In genomic region chr1:59414406-59415133, GRCh38 we compare ENCODE assay signal across 14 cellular contexts.
A peak's percentile ranks its signal among the peaks of the same experiment; 100 is the strongest.
DNase-seq lines count a peak whose midpoint lies in the region; ATAC-seq and TF ChIP-seq lines count a peak whose summit lies in the region.
"Had no signal": no experiment of that assay in that cellular context is flagged by ENCODE, and none has a peak within 500 bp of the region (broad histone marks: within the 10 kb centered on the region; RNA-seq: fewer than 3 reads in every experiment).

No MANE protein-coding gene starts in this region.

- TF ChIP-seq POLR2A in IMR-90 (IDR thresholded peaks at IDR 0.05; ENCODE audit: low read depth, low read length) = no peak

- H3K4me3 ChIP-seq in IMR-90 (ENCODE audit: insufficient read depth, low read depth, low read length) = no peak overlapping the region
- no peak overlapping the region for H3K4me3 ChIP-seq in MG63
- H3K4me3 ChIP-seq in coronary artery = no peak overlapping the region
- H3K4me3 ChIP-seq: right lobe of liver had no signal

- H3K23ac ChIP-seq in IMR-90 (ENCODE audit: low read depth, low read length) = no peak overlapping the region

- POLR2A ChIA-PET in IMR-90 (lab: Charles Lee; ENCODE audit: unreplicated experiment) = no interaction called here

- no peaks in the 10 kb centered on the region for H3K36me3 ChIP-seq in IMR-90 (ENCODE audit: control insufficient read depth, insufficient read depth, low read length)
- no peaks in the 10 kb centered on the region for H3K36me3 ChIP-seq in MG63
- H3K36me3 ChIP-seq: right lobe of liver had no signal

- peak overlapping the region in 2 of 3 experiments; percentile 6 to 25 for H3K27ac Mint-ChIP-seq in nephron
- H3K27ac Mint-ChIP-seq: CD8-positive, alpha-beta T cell had no signal

- peaks cover 27% of the 10 kb centered on the region for H3K4me1 Mint-ChIP-seq in nephron

- no peak overlapping the region for H4K91ac ChIP-seq in IMR-90 (ENCODE audit: insufficient read depth, low read depth, low read length)

- H3K4me2 ChIP-seq in IMR-90 (ENCODE audit: low read depth, low read length) = no peak overlapping the region

- TF ChIP-seq CTCF in IMR-90 (conservative IDR thresholded peaks at IDR 0.05; ENCODE audit: low read depth, low read length) (no peak), nephron (IDR thresholded peaks at IDR 0.05; ENCODE audit: unreplicated experiment in 3 of 3) (no peak), coronary artery (IDR thresholded peaks at IDR 0.05) (no peak)

- no peak overlapping the region for H4K5ac ChIP-seq in IMR-90 (ENCODE audit: low read depth, low read length)

- H2AFZ ChIP-seq in IMR-90 (replicated peaks; ENCODE audit: low read length, poor library complexity) = no peak overlapping the region

- H3K27ac ChIP-seq in IMR-90 (ENCODE audit: insufficient read depth, low read length) (no peak overlapping the region), coronary artery (no peak overlapping the region)
- H3K27ac ChIP-seq: right lobe of liver had no signal

- 100% methylated on average over 1 of the region's 6 CpGs; no CpG with 5 or more reads in 1 of the 2 experiments for WGBS in IMR-90 (ENCODE audit: extremely low coverage in 2 of 2, insufficient read length in 1 of 2), 2 experiments

- H3K9me1 ChIP-seq in IMR-90 (ENCODE audit: insufficient read depth, low read length) = 0 out of 2 replicates have a peak, but pooled peaks cover 3% of the 10 kb centered on the region

- H3K18ac ChIP-seq in IMR-90 (ENCODE audit: low read depth, low read length) = no peak overlapping the region

- intact Hi-C loops in IMR-90 (cut with micrococcal nuclease) = no loop called here

- no peak overlapping the region for H3K4me3 Mint-ChIP-seq in nephron
- H3K4me3 Mint-ChIP-seq: brain; CD8-positive, alpha-beta T cell had no signal

- peaks cover 3% of the 10 kb centered on the region for H3K27me3 Mint-ChIP-seq in nephron (ENCODE audit: low read depth)

- H2AK9ac ChIP-seq in IMR-90 (replicated peaks; ENCODE audit: low read depth, low read length, poor library complexity) = no peak overlapping the region

- H3K4ac ChIP-seq in IMR-90 (ENCODE audit: low read depth, low read length) = no peak overlapping the region

- H3K36me3 Mint-ChIP-seq in nephron (ENCODE audit: low read depth) = no peaks in the 10 kb centered on the region
- H3K36me3 Mint-ChIP-seq: brain; CD8-positive, alpha-beta T cell had no signal

- H3K4me1 ChIP-seq in IMR-90 (ENCODE audit: control insufficient read depth, insufficient read depth, low read length) = peaks cover 2% of the 10 kb centered on the region; the same call in 1 of the 2 replicates

- H3K9ac ChIP-seq in IMR-90 (ENCODE audit: low read depth, low read length) = no peak overlapping the region

- TF ChIP-seq RAD21 in IMR-90 (IDR thresholded peaks at IDR 0.05; ENCODE audit: low read length) = no peak

- BruUV-seq in IMR-90 (replicated peaks; lab: Mats Ljungman, UMichigan) = no TSS peak

- H3K79me1 ChIP-seq in IMR-90 (ENCODE audit: low read depth in 1 of 2, low read length in 2 of 2) = no peaks in the 10 kb centered on the region

- H3K14ac ChIP-seq in IMR-90 (replicated peaks; ENCODE audit: low read depth, low read length) = 0 out of 2 replicates have a peak overlapping the region, but pooled peaks have one; percentile 11

- no peak overlapping the region for H2BK120ac ChIP-seq in IMR-90 (ENCODE audit: low read depth, low read length)

- dilution Hi-C loops in IMR-90 (cut with HindIII; ENCODE audit: low sequenced_read_pairs, unreplicated experiment) = no loop called here

- no peaks in the 10 kb centered on the region for H3K9me3 Mint-ChIP-seq in nephron
- H3K9me3 Mint-ChIP-seq: CD8-positive, alpha-beta T cell had no signal

- CTCF ChIA-PET in IMR-90 (lab: Yijun Ruan, JAX) = no interaction called here

- ATAC-seq in IMR-90 (ENCODE audit: low read depth) (no peak), HG02798 (IDR thresholded peaks at IDR 0.05; ENCODE audit: poor library complexity, unreplicated experiment) (no peak)
- ATAC-seq: CD8-positive, alpha-beta T cell; right lobe of liver had no signal

- H3K27me3 ChIP-seq in IMR-90 (ENCODE audit: control insufficient read depth, insufficient read depth, low read length) = no peaks in the 10 kb centered on the region
- H3K27me3 ChIP-seq in MG63 = no peaks in the 10 kb centered on the region
- H3K27me3 ChIP-seq: right lobe of liver had no signal

- no peak overlapping the region for H3K56ac ChIP-seq in IMR-90 (ENCODE audit: extremely low read depth, insufficient read depth, low read length)

- no peak overlapping the region for H2BK5ac ChIP-seq in IMR-90 (ENCODE audit: low read depth, low read length, poor library complexity, severe bottlenecking)

- H3K9me3 ChIP-seq in IMR-90 (ENCODE audit: control insufficient read depth, insufficient read depth, low read length) = no peaks in the 10 kb centered on the region
- no peaks in the 10 kb centered on the region for H3K9me3 ChIP-seq in MG63
- H3K9me3 ChIP-seq: right lobe of liver had no signal

- H4K8ac ChIP-seq in IMR-90 (ENCODE audit: low read depth in 2 of 2, low read length in 2 of 2) = no peak overlapping the region

- H4K20me1 ChIP-seq in IMR-90 (ENCODE audit: insufficient read depth, low read length) = no peaks in the 10 kb centered on the region

- H2BK15ac ChIP-seq in IMR-90 (ENCODE audit: low read depth, low read length) = no peak overlapping the region

- in situ Hi-C loops in IMR-90 (cut with MboI; ENCODE audit: low sequenced_read_pairs) = no loop called here

- DNase-seq in DMS 273 (lab: John Stamatoyannopoulos, UW; ENCODE audit: unreplicated experiment) (peak; percentile 84), IMR-90 (peak; percentile 35), amniotic epithelial cell (ENCODE audit: low read depth) (peak; percentile 94), MG63 (no peak), coronary artery (ENCODE audit: low spot score) (no peak)
- DNase-seq: activated gamma-delta T cell; CD8-positive, alpha-beta T cell; kidney glomerular epithelial cell; NCI-H1105; NCI-H526 had no signal

- no peak overlapping the region for H2BK20ac ChIP-seq in IMR-90 (ENCODE audit: low read depth, low read length)

- no peak overlapping the region for H2AK5ac ChIP-seq in IMR-90 (ENCODE audit: low read depth, low read length)

TF ChIP-seq in IMR-90, 13 proteins besides CTCF, POLR2A, EP300 and RAD21:
- TF ChIP-seq CEBPB (IDR thresholded peaks at IDR 0.05; ENCODE audit: low read depth, low read length) (no peak), MAZ (IDR thresholded peaks at IDR 0.05; ENCODE audit: borderline replicate concordance, low read depth, low read length) (no peak), USF2 (IDR thresholded peaks at IDR 0.05; ENCODE audit: low read depth, low read length) (no peak), CHD1 (IDR thresholded peaks at IDR 0.05; ENCODE audit: low read depth, low read length) (no peak), MAFK (IDR thresholded peaks at IDR 0.05; ENCODE audit: low read depth, low read length) (no peak), RFX5 (IDR thresholded peaks at IDR 0.05; ENCODE audit: low read depth, low read length) (no peak), SMC3 (IDR thresholded peaks at IDR 0.05; ENCODE audit: low read depth, low read length) (no peak), RCOR1 (IDR thresholded peaks at IDR 0.05; ENCODE audit: insufficient replicate concordance, low read length) (no peak), MXI1 (IDR thresholded peaks at IDR 0.05; ENCODE audit: borderline replicate concordance, low read depth, low read length) (no peak), ELK1 (IDR thresholded peaks at IDR 0.05; ENCODE audit: borderline replicate concordance, low read depth, low read length) (no peak), FOS (IDR thresholded peaks at IDR 0.05; ENCODE audit: low read depth, low read length) (no peak), NFE2L2 (IDR thresholded peaks at IDR 0.05; ENCODE audit: low read depth, low read length) (no peak), BHLHE40 (IDR thresholded peaks at IDR 0.05; ENCODE audit: low read depth, low read length) (no peak)

Comparison
In these comparisons a context has a peak if more than half of its experiments do, and no peak if none do; other contexts are left out.
1. DNase-seq: peak in DMS 273 (single experiment), IMR-90 (single experiment) and amniotic epithelial cell (single experiment); none in MG63 (single experiment) and coronary artery (single experiment).